21 cellular contexts compared by ENCODE assay signal in the genomic region with DNA sequence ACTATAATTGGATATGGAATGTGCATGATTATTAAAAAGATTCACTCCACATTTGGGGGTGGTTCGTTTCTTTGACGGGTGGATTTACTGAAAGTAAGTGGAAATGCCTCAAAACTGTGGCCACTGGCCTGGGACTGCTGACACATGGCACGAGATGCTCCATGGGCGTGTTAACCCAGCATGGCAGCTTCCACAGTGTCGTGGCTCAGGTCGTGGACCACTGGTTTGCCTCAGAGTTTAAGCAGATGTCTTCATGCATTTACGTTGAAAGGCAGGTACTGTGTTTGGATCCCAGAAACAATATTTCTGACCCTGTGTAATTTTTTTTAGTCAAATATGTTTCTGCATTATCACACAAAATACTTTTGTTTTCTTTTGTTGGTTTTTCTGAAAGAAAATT.
"Had no signal": no experiment of that assay in that cellular context is flagged by ENCODE, and none has a peak within 500 bp of the region (broad histone marks: within the 10 kb centered on the region; RNA-seq: fewer than 3 reads in every experiment).

No MANE protein-coding gene starts in this region.

- H3K36me3 ChIP-seq: neutrophil, right lobe of liver, transverse colon, uterus had no signal

- DNase-seq: naive thymus-derived CD4-positive, alpha-beta T cell; natural killer cell; nucleus accumbens; psoas muscle; right cardiac atrium; right lobe of liver; sigmoid colon; small intestine; stimulated activated CD4-positive, alpha-beta T cell treated with anti-CD3 and anti-CD28 coated beads, Interleukin-12 subunit alpha, Interleukin-12 subunit beta, amount 100 ng/mL, for 4 hours; stimulated activated CD4-positive, alpha-beta T cell treated with anti-CD3 and anti-CD28 coated beads, Interleukin-1b, Interleukin-23, amount 100 ng/mL, for 48 hours; stimulated activated CD4-positive, alpha-beta T cell treated with anti-CD3 and anti-CD28 coated beads, Interleukin-4, amount 100 ng/mL, for 1 hour; stimulated activated naive B cell treated with anti-CD40 and anti-IgM and Interleukin-4, amounts not matched to agents 10 μg/mL and 1 μg/mL and 100 μg/mL, for 72 hours; stimulated activated naive CD4-positive, alpha-beta T cell treated with Interleukin-2 at 50 U/mL for 16 hours; stomach; tibial artery; transverse colon; upper lobe of left lung; uterus had no signal

- H3K27ac ChIP-seq: neutrophil, pancreas, psoas muscle, right lobe of liver, sigmoid colon, stomach, tibial artery, transverse colon, upper lobe of left lung, uterus had no signal

- H3K4me1 ChIP-seq: pancreas, psoas muscle, right lobe of liver, sigmoid colon, tibial artery, transverse colon, upper lobe of left lung, uterus had no signal

- H3K9me3 ChIP-seq: neutrophil, pancreas, psoas muscle, right lobe of liver, sigmoid colon, stomach, tibial artery, transverse colon, upper lobe of left lung, uterus had no signal

- H3K27me3 ChIP-seq: neutrophil, pancreas, right lobe of liver, sigmoid colon, stomach, tibial artery, transverse colon, upper lobe of left lung, uterus had no signal

- ATAC-seq: naive thymus-derived CD4-positive, alpha-beta T cell; natural killer cell; pancreas; psoas muscle; right cardiac atrium; right lobe of liver; stimulated activated effector memory CD8-positive, alpha-beta T cell treated with anti-CD3 and anti-CD28 coated beads, Interleukin-12 subunit alpha, Interleukin-12 subunit beta, amount 100 ng/mL, for 72 hours; stimulated activated naive B cell treated with anti-CD40 and anti-IgM and Interleukin-4, amounts not matched to agents 10 μg/mL and 1 μg/mL and 100 μg/mL, for 72 hours had no signal

- H3K4me3 ChIP-seq: pancreas, psoas muscle, right lobe of liver, sigmoid colon, stomach, tibial artery, transverse colon, upper lobe of left lung, uterus had no signal
